In the genomic region with DNA sequence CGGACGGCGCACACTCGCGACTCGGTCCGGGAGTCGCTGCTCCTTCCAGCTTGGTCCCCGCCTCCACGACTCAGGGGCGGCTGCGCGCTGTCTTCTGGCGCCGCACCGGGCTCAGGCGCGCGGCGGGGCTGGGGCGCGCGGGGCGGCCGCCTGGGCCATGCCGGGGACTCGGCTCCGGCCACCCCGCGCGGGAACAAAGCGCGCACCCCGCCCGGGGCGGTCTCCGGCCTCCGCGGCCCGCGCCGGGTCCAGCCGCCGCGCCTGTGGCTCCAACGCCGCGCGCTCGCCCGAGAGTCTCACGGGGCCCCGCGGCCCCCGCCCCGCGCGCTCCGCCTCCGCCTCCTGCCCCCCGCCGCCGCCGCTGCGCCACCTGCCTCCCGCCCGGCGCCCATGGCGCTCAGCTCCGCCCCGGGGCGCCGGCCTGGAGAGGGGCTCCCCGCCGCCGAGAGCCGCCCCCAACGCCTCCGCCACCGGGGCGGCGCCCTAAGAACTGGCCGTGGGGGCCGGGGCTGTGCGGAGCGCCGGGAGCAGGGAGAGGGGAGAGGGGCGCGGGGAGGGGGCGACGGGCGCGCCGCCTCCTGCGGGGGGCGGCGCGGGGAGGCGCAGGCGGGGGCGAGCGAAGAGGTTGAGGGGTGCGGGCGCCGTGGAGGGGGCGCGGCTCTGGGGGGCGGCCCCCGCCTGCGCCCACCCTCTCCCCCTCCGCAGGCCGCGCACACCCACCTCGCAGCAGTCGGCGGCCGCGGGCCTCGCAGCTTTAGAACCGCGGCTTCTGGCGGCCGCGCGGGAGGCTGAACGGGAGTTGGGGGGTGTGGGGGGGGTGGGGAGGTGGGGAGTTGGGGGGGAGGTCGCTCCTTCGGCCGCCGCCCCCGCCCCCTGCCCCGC, we compare ENCODE assay signal across 7 cellular contexts. TPM values are rescaled to one million over a fixed set of nuclear protein-coding genes. Genes with fewer than 3 reads are reported as not detected.
A peak's percentile ranks its signal among the peaks of the same experiment; 100 is the strongest.
DNase-seq lines count a peak whose midpoint lies in the region; ATAC-seq and TF ChIP-seq lines count a peak whose summit lies in the region.

No MANE protein-coding gene starts in this region.

- H3K36me3 ChIP-seq in ectodermal cell (ENCODE audit: control insufficient read depth, insufficient read depth, low read length) = no peaks in the 10 kb centered on the region
- H3K36me3 ChIP-seq in parathyroid adenoma (ENCODE audit: control insufficient read depth, insufficient read depth, low read length) = no peaks in the 10 kb centered on the region

- H3K9me3 ChIP-seq in ectodermal cell (ENCODE audit: control insufficient read depth, low read length) = no peaks in the 10 kb centered on the region
- H3K9me3 ChIP-seq in parathyroid adenoma (ENCODE audit: control insufficient read depth, low read length) = no peaks in the 10 kb centered on the region

- H3K4me3 ChIP-seq in ectodermal cell (ENCODE audit: insufficient read depth, low read depth, low read length) = peak overlapping the region; percentile 35
- peak overlapping the region; percentile 31 for H3K4me3 ChIP-seq in parathyroid adenoma (ENCODE audit: low read depth, low read length)

- no peak overlapping the region for H3K9ac ChIP-seq in parathyroid adenoma

- H3K27ac ChIP-seq in ectodermal cell (ENCODE audit: insufficient read depth, low read depth, low read length, poor library complexity, severe bottlenecking) (no peak overlapping the region), parathyroid adenoma (no peak overlapping the region)

- H2AFZ ChIP-seq in parathyroid adenoma = peak overlapping the region; percentile 66

- peak; percentile 40 for ATAC-seq in GM18867 (IDR thresholded peaks at IDR 0.05; ENCODE audit: unreplicated experiment)
- peak; percentile 6 for ATAC-seq in HG02970 (IDR thresholded peaks at IDR 0.05; ENCODE audit: low FRiP score, unreplicated experiment)
- ATAC-seq in HG02884 (IDR thresholded peaks at IDR 0.05; ENCODE audit: unreplicated experiment) = no peak
- ATAC-seq in HG03354 (IDR thresholded peaks at IDR 0.05; ENCODE audit: poor library complexity, severe bottlenecking, unreplicated experiment) = no peak

- H3K4me2 ChIP-seq in parathyroid adenoma (ENCODE audit: low read length) = peak overlapping the region; percentile 53

- DNase-seq in putamen (ENCODE audit: low spot score) = no peak

- H3K27me3 ChIP-seq in ectodermal cell (ENCODE audit: control insufficient read depth, insufficient read depth, low read length, poor library complexity, severe bottlenecking) = peaks cover 59% of the 10 kb centered on the region
- H3K27me3 ChIP-seq in parathyroid adenoma (ENCODE audit: control insufficient read depth, insufficient read depth, low read length) = no peaks in the 10 kb centered on the region

- H3K79me2 ChIP-seq in parathyroid adenoma = no peaks in the 10 kb centered on the region

- WGBS in ectodermal cell, 2 experiments = 1% methylated on average over 119 to 132 of the region's 132 CpGs

- no peak for TF ChIP-seq CTCF in parathyroid adenoma (IDR thresholded peaks at IDR 0.05)

- H3K4me1 ChIP-seq in ectodermal cell (ENCODE audit: control insufficient read depth, insufficient read depth, low read length) = peaks cover 5% of the 10 kb centered on the region
- no peaks in the 10 kb centered on the region for H3K4me1 ChIP-seq in parathyroid adenoma

RNA-seq across cellular contexts. Expression of gene CBFA2T3, which starts 35.7 kb away (rescaled TPM):
- 2.2 TPM for polyA plus RNA-seq in ectodermal cell (2013, experiment 1 of 4)
- polyA plus RNA-seq in ectodermal cell (2013, experiment 2 of 4) = 3.2 TPM
- polyA plus RNA-seq in ectodermal cell (2013, experiment 3 of 4) = 3.1 TPM
- polyA plus RNA-seq in ectodermal cell (2013, experiment 4 of 4) = 2.6 TPM

Comparison
In these comparisons a context has a peak if more than half of its experiments do, and no peak if none do; other contexts are left out.
1. ATAC-seq: peak in GM18867 (single experiment) and HG02970 (single experiment); none in HG02884 (single experiment) and HG03354 (single experiment).